In the genomic region with DNA sequence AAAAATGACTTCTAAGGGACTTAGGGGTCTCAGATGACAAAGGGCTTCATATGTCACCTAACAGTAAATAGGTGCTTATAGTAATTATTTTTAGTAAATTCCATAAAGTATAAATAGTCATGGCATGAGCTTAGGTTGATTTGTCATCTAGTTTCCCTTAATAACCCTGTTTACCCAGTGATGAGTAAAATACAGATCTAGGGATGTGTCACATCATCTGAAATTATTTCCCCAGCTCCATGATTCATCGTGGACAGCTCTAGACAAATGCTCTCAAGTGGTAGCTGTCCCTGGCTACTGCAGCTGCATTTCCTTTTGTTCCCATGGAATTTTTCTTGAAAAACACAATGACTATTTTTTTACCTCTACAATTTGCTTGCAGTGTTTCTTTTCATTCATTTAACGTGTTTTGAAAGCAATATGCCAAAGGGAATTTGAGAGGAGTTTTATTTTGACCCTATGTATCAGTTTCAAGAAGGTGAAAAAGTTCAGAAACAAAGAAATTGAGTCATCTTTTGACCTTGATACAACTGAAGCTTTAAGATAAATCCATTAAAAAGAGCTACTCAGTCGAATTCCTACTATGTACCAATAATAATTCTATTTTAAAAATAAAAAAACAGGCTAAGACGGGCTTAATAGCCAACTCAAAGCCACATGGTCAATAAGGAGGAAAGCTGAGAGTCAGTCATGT, we compare ENCODE assay signal across 1 cellular context.
A peak's percentile ranks its signal among the peaks of the same experiment; 100 is the strongest.
TF ChIP-seq lines count a peak whose summit lies in the region.

No MANE protein-coding gene starts in this region.

TF ChIP-seq in GM12878, 131 proteins besides CTCF, POLR2A, EP300 and RAD21 (continued from another document and continues in another):
- TF ChIP-seq, protein P1, sequence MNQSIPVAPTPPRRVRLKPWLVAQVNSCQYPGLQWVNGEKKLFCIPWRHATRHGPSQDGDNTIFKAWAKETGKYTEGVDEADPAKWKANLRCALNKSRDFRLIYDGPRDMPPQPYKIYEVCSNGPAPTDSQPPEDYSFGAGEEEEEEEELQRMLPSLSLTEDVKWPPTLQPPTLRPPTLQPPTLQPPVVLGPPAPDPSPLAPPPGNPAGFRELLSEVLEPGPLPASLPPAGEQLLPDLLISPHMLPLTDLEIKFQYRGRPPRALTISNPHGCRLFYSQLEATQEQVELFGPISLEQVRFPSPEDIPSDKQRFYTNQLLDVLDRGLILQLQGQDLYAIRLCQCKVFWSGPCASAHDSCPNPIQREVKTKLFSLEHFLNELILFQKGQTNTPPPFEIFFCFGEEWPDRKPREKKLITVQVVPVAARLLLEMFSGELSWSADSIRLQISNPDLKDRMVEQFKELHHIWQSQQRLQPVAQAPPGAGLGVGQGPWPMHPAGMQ (IDR thresholded peaks at IDR 0.05; ENCODE audit: borderline replicate concordance): no peak
- TF ChIP-seq NFYA (IDR thresholded peaks at IDR 0.05; ENCODE audit: borderline replicate concordance, low read depth, low read length) (no peak), ZNF207 (IDR thresholded peaks at IDR 0.05; ENCODE audit: borderline replicate concordance) (no peak), CBFB (IDR thresholded peaks at IDR 0.05; ENCODE audit: low read depth) (no peak), SPI1 (IDR thresholded peaks at IDR 0.05; ENCODE audit: borderline replicate concordance, insufficient read depth, low read depth, low read length) (no peak), BACH1 (IDR thresholded peaks at IDR 0.05; ENCODE audit: borderline replicate concordance) (no peak), HDGF (IDR thresholded peaks at IDR 0.05) (no peak), BMI1 (IDR thresholded peaks at IDR 0.05; ENCODE audit: borderline replicate concordance) (no peak), CHD2 (IDR thresholded peaks at IDR 0.05; ENCODE audit: borderline replicate concordance, low read depth, low read length) (no peak), ATF7 (IDR thresholded peaks at IDR 0.05; ENCODE audit: low read depth) (no peak), ZBTB11 (CRISPR knock-in tag; IDR thresholded peaks at IDR 0.05) (no peak), HCFC1 (IDR thresholded peaks at IDR 0.05; ENCODE audit: low read length) (no peak), ZBED1 (IDR thresholded peaks at IDR 0.05; ENCODE audit: borderline replicate concordance) (peak; percentile 80), ASH2L (IDR thresholded peaks at IDR 0.05; ENCODE audit: borderline replicate concordance, low read depth) (no peak), RAD51 (IDR thresholded peaks at IDR 0.05) (no peak), E2F8 (IDR thresholded peaks at IDR 0.05; ENCODE audit: low read depth, partially characterized antibody) (no peak), SMC3 (IDR thresholded peaks at IDR 0.05; ENCODE audit: borderline replicate concordance, low read length) (no peak), PAX8 (IDR thresholded peaks at IDR 0.05) (no peak), MTA3 (IDR thresholded peaks at IDR 0.05; ENCODE audit: borderline replicate concordance, low read length) (peak; percentile 90; the same call in 1 of the 2 replicates), LARP7 (IDR thresholded peaks at IDR 0.05) (no peak), ZBTB33 (IDR thresholded peaks at IDR 0.05) (no peak), TAF1 (IDR thresholded peaks at IDR 0.05; ENCODE audit: borderline replicate concordance, low read depth, low read length) (no peak), JUNB (IDR thresholded peaks at IDR 0.05) (peak; percentile 99), DPF2 (IDR thresholded peaks at IDR 0.05) (no peak), MEF2B (IDR thresholded peaks at IDR 0.05; ENCODE audit: partially characterized antibody, poor library complexity, severe bottlenecking) (peak; percentile 50), BCL11A (IDR thresholded peaks at IDR 0.05; ENCODE audit: low read depth, low read length) (peak; percentile 86), ZNF384 (IDR thresholded peaks at IDR 0.05; ENCODE audit: borderline replicate concordance, low read depth, low read length) (no peak), MYB (IDR thresholded peaks at IDR 0.05; ENCODE audit: borderline replicate concordance, low read depth, low read length) (no peak), ZZZ3 (IDR thresholded peaks at IDR 0.05; ENCODE audit: control insufficient read depth, insufficient read length, low read depth) (no peak), FOS (IDR thresholded peaks at IDR 0.05; ENCODE audit: borderline replicate concordance, extremely low read depth, insufficient read length) (no peak), POLR2AphosphoS5 (IDR thresholded peaks at IDR 0.05; ENCODE audit: low read length) (no peak), E4F1 (IDR thresholded peaks at IDR 0.05; ENCODE audit: borderline replicate concordance, partially characterized antibody) (no peak), ATF2 (IDR thresholded peaks at IDR 0.05; ENCODE audit: low read length) (peak; percentile 94), NFXL1 (IDR thresholded peaks at IDR 0.05; ENCODE audit: borderline replicate concordance) (no peak), FOXK2 (IDR thresholded peaks at IDR 0.05) (no peak), NR2F1 (conservative IDR thresholded peaks at IDR 0.05) (no peak), ZNF24 (IDR thresholded peaks at IDR 0.05) (no peak), YBX1 (IDR thresholded peaks at IDR 0.05) (no peak), RFX5 (IDR thresholded peaks at IDR 0.05; ENCODE audit: low read depth, low read length) (no peak), GABPA (IDR thresholded peaks at IDR 0.05; ENCODE audit: low read depth) (peak; percentile 68; the same call in 1 of the 2 replicates), RBBP5 (conservative IDR thresholded peaks at IDR 0.05) (no peak)
- TF ChIP-seq, protein P2, sequence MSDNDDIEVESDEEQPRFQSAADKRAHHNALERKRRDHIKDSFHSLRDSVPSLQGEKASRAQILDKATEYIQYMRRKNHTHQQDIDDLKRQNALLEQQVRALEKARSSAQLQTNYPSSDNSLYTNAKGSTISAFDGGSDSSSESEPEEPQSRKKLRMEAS (IDR thresholded peaks at IDR 0.05; ENCODE audit: low read depth, low read length): no peak
- TF ChIP-seq, protein P3, sequence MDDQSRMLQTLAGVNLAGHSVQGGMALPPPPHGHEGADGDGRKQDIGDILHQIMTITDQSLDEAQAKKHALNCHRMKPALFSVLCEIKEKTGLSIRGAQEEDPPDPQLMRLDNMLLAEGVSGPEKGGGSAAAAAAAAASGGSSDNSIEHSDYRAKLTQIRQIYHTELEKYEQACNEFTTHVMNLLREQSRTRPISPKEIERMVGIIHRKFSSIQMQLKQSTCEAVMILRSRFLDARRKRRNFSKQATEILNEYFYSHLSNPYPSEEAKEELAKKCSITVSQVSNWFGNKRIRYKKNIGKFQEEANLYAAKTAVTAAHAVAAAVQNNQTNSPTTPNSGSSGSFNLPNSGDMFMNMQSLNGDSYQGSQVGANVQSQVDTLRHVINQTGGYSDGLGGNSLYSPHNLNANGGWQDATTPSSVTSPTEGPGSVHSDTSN (IDR thresholded peaks at IDR 0.05; ENCODE audit: insufficient replicate concordance, low read depth, low read length): no peak
